9 cellular contexts compared by ENCODE assay signal in genomic region chr22:49933236-49933921, GRCh38. TPM values are rescaled to one million over a fixed set of nuclear protein-coding genes. Genes with fewer than 3 reads are reported as not detected.
A peak's percentile ranks its signal among the peaks of the same experiment; 100 is the strongest.
DNase-seq lines count a peak whose midpoint lies in the region; ATAC-seq and TF ChIP-seq lines count a peak whose summit lies in the region.
"Had no signal": no experiment of that assay in that cellular context is flagged by ENCODE, and none has a peak within 500 bp of the region (broad histone marks: within the 10 kb centered on the region; RNA-seq: fewer than 3 reads in every experiment).

No MANE protein-coding gene starts in this region.

- peaks cover 0 to 8% of the 10 kb centered on the region in 2 donors for H3K27me3 ChIP-seq in breast epithelium

- DNase-seq in T-helper 1 cell (no peak), breast epithelium (ENCODE audit: low spot score in 2 of 2) (peak in 1 of 2 donors; percentile 65), memory B cell (ENCODE audit: low spot score in 2 of 2) (no peak), NCI-H69 (lab: John Stamatoyannopoulos, UW) (no peak)
- DNase-seq: retina had no signal

- no peak for TF ChIP-seq POLR2A in breast epithelium (IDR thresholded peaks at IDR 0.05)

- H3K36me3 ChIP-seq in breast epithelium: no peaks in the 10 kb centered on the region

- intact Hi-C loops in breast epithelium (cut with DNase I; ENCODE audit: low total_unique reads): no loop called here

- no peaks in the 10 kb centered on the region for H3K9me3 Mint-ChIP-seq in T-helper 1 cell treated with Interleukin-12 subunit alpha and Interleukin-12 subunit beta and Interleukin-4 antibody, amounts not matched to agents 30 μg/mL and 1 μg/mL, for 36 hours
- H3K9me3 Mint-ChIP-seq in memory B cell: no peaks in the 10 kb centered on the region

- peak overlapping the region; percentile 64 for H3K27ac Mint-ChIP-seq in T-helper 1 cell treated with Interleukin-12 subunit alpha and Interleukin-12 subunit beta and Interleukin-4 antibody, amounts not matched to agents 30 μg/mL and 1 μg/mL, for 36 hours
- peak overlapping the region; percentile 83 for H3K27ac Mint-ChIP-seq in memory B cell

- peaks cover 21% of the 10 kb centered on the region for H3K4me1 Mint-ChIP-seq in T-helper 1 cell treated with Interleukin-12 subunit alpha and Interleukin-12 subunit beta and Interleukin-4 antibody, amounts not matched to agents 30 μg/mL and 1 μg/mL, for 36 hours (ENCODE audit: low read depth)
- peaks cover 29% of the 10 kb centered on the region for H3K4me1 Mint-ChIP-seq in memory B cell

- peak overlapping the region in 2 of 3 donors; percentile 49 to 64 for H3K4me3 ChIP-seq in breast epithelium

- peak overlapping the region; percentile 8 for H3K4me3 Mint-ChIP-seq in T-helper 1 cell treated with Interleukin-12 subunit alpha and Interleukin-12 subunit beta and Interleukin-4 antibody, amounts not matched to agents 30 μg/mL and 1 μg/mL, for 36 hours
- H3K4me3 Mint-ChIP-seq in memory B cell: peak overlapping the region; percentile 28

- TF ChIP-seq CTCF in breast epithelium (IDR thresholded peaks at IDR 0.05): no peak

- no peaks in the 10 kb centered on the region for H3K9me3 ChIP-seq in breast epithelium

- no peaks in the 10 kb centered on the region for H3K27me3 Mint-ChIP-seq in T-helper 1 cell treated with Interleukin-12 subunit alpha and Interleukin-12 subunit beta and Interleukin-4 antibody, amounts not matched to agents 30 μg/mL and 1 μg/mL, for 36 hours (ENCODE audit: low read depth)
- no peaks in the 10 kb centered on the region for H3K27me3 Mint-ChIP-seq in memory B cell

- H3K36me3 Mint-ChIP-seq in T-helper 1 cell treated with Interleukin-12 subunit alpha and Interleukin-12 subunit beta and Interleukin-4 antibody, amounts not matched to agents 30 μg/mL and 1 μg/mL, for 36 hours (ENCODE audit: low read depth): no peaks in the 10 kb centered on the region
- H3K36me3 Mint-ChIP-seq in memory B cell: no peaks in the 10 kb centered on the region

- ATAC-seq in memory B cell (ENCODE audit: low read depth) (no peak), GM21367 (IDR thresholded peaks at IDR 0.05; ENCODE audit: unreplicated experiment) (no peak), GM19395 (IDR thresholded peaks at IDR 0.05; ENCODE audit: unreplicated experiment) (no peak)

- H3K4me1 ChIP-seq in breast epithelium: peaks cover 17 to 48% of the 10 kb centered on the region in 2 donors

- H3K27ac ChIP-seq in breast epithelium: peak overlapping the region; percentile 94 to 99
- peak overlapping the region; percentile 61 for H3K27ac ChIP-seq in temporal lobe (ENCODE audit: low read depth, low read length)

RNA-seq across cellular contexts. Expression of gene CRELD2, which starts 14.9 kb away (rescaled TPM):
- 10 to 100 TPM; 20.6 to 59.3 (median 39.5) TPM for total RNA-seq in breast epithelium
- 8.6 TPM for total RNA-seq in temporal lobe

RNA-seq across cellular contexts. Expression of gene ALG12, which starts 15.1 kb away (rescaled TPM):
- total RNA-seq in breast epithelium (10 to 100 TPM; 16.6 to 22.4 (median 19.7) TPM), temporal lobe (5.4 TPM)

RNA-seq across cellular contexts. Expression of gene PIM3, which starts 27.2 kb away (rescaled TPM):
- 10 to 100 TPM; 63.0 to 92.1 (median 87.1) TPM for total RNA-seq in breast epithelium
- total RNA-seq in temporal lobe: 8.9 TPM
